Comparison of ENCODE assay signal across 16 cellular contexts in genomic region chr10:79310911-79311573, GRCh38. TPM values are rescaled to one million over a fixed set of nuclear protein-coding genes. Genes with fewer than 3 reads are reported as not detected.
DNase-seq lines count a peak whose midpoint lies in the region; ATAC-seq and TF ChIP-seq lines count a peak whose summit lies in the region.
"Had no signal": no experiment of that assay in that cellular context is flagged by ENCODE, and none has a peak within 500 bp of the region (broad histone marks: within the 10 kb centered on the region; RNA-seq: fewer than 3 reads in every experiment).

No MANE protein-coding gene starts in this region.

- H3K9me3 ChIP-seq in endodermal cell (ENCODE audit: control insufficient read depth, low read length), result no peaks in the 10 kb centered on the region
- no peaks in the 10 kb centered on the region for H3K9me3 ChIP-seq in lower lobe of right lung
- H3K9me3 ChIP-seq: body of pancreas, MG63 had no signal

- H3K4me3 ChIP-seq in endodermal cell (ENCODE audit: low read length) (no peak overlapping the region), lower lobe of right lung (no peak overlapping the region)
- H3K4me3 ChIP-seq: body of pancreas, MG63 had no signal

- no peaks in the 10 kb centered on the region for H3K4me1 ChIP-seq in endodermal cell (ENCODE audit: control insufficient read depth, insufficient read depth, low read length)
- H3K4me1 ChIP-seq in lower lobe of right lung, result no peaks in the 10 kb centered on the region
- H3K4me1 ChIP-seq: body of pancreas had no signal

- H3K9ac ChIP-seq in endodermal cell (ENCODE audit: extremely low read depth, low read length, poor library complexity, severe bottlenecking), result no peak overlapping the region

- H3K4me3 Mint-ChIP-seq in activated T-cell treated with anti-CD3 and anti-CD28 coated beads, Interleukin-2, amount 50 U/mL, for 24 hours, result no peak overlapping the region
- no peak overlapping the region for H3K4me3 Mint-ChIP-seq in activated T-cell treated with anti-CD3 and anti-CD28 coated beads, Interleukin-2, amount 50 U/mL, for 4 hours
- no peak overlapping the region for H3K4me3 Mint-ChIP-seq in endodermal cell
- H3K4me3 Mint-ChIP-seq: activated CD4-positive, alpha-beta memory T cell treated with anti-CD3 and anti-CD28 coated beads for 36 hours had no signal

- no peaks in the 10 kb centered on the region for H3K9me3 Mint-ChIP-seq in activated T-cell treated with anti-CD3 and anti-CD28 coated beads, Interleukin-2, amount 50 U/mL, for 24 hours
- H3K9me3 Mint-ChIP-seq in activated T-cell treated with anti-CD3 and anti-CD28 coated beads, Interleukin-2, amount 50 U/mL, for 4 hours, result no peaks in the 10 kb centered on the region
- no peaks in the 10 kb centered on the region for H3K9me3 Mint-ChIP-seq in endodermal cell
- H3K9me3 Mint-ChIP-seq: activated CD4-positive, alpha-beta memory T cell treated with anti-CD3 and anti-CD28 coated beads for 36 hours had no signal

- WGBS in endodermal cell (ENCODE audit: insufficient coverage in 1 of 2, insufficient read length in 1 of 2), 2 experiments, result 91 to 96% methylated on average over 10 to 26 of the region's 26 CpGs

- H3K4me1 Mint-ChIP-seq in activated T-cell treated with anti-CD3 and anti-CD28 coated beads, Interleukin-2, amount 50 U/mL, for 24 hours (ENCODE audit: low read depth), result peaks cover 6% of the 10 kb centered on the region
- peaks cover 8% of the 10 kb centered on the region for H3K4me1 Mint-ChIP-seq in activated T-cell treated with anti-CD3 and anti-CD28 coated beads, Interleukin-2, amount 50 U/mL, for 4 hours (ENCODE audit: low read depth)
- H3K4me1 Mint-ChIP-seq in endodermal cell, result no peaks in the 10 kb centered on the region

- H3K27ac Mint-ChIP-seq in activated T-cell treated with anti-CD3 and anti-CD28 coated beads, Interleukin-2, amount 50 U/mL, for 24 hours, result peak overlapping the region; percentile 18
- H3K27ac Mint-ChIP-seq in endodermal cell, result peak overlapping the region; percentile 65
- H3K27ac Mint-ChIP-seq: activated CD4-positive, alpha-beta memory T cell treated with anti-CD3 and anti-CD28 coated beads for 36 hours had no signal

- TF ChIP-seq CTCF in endodermal cell (conservative IDR thresholded peaks at IDR 0.05) (no peak), lower lobe of right lung (IDR thresholded peaks at IDR 0.05) (no peak)

- ATAC-seq in activated T-cell treated with anti-CD3 and anti-CD28 coated beads, Interleukin-2, amount 50 U/mL, for 4 hours, result no peak
- no peak for ATAC-seq in lower lobe of right lung
- no peak for ATAC-seq in activated CD4-positive, CD25-positive, alpha-beta regulatory T cell treated with anti-CD3 and anti-CD28 coated beads, Interleukin-2, amount 50 U/mL, for 24 hours
- ATAC-seq: body of pancreas had no signal

- peaks cover 49% of the 10 kb centered on the region for H3K36me3 Mint-ChIP-seq in activated T-cell treated with anti-CD3 and anti-CD28 coated beads, Interleukin-2, amount 50 U/mL, for 24 hours (ENCODE audit: low read depth)
- peaks cover 31% of the 10 kb centered on the region for H3K36me3 Mint-ChIP-seq in activated T-cell treated with anti-CD3 and anti-CD28 coated beads, Interleukin-2, amount 50 U/mL, for 4 hours (ENCODE audit: insufficient read depth)
- H3K36me3 Mint-ChIP-seq in endodermal cell (ENCODE audit: low read depth), result peaks cover 39% of the 10 kb centered on the region

- peaks cover 24% of the 10 kb centered on the region for H3K36me3 ChIP-seq in endodermal cell (ENCODE audit: control insufficient read depth, insufficient read depth, low read length)
- peaks cover 94% of the 10 kb centered on the region for H3K36me3 ChIP-seq in lower lobe of right lung

- H3K27me3 Mint-ChIP-seq in activated T-cell treated with anti-CD3 and anti-CD28 coated beads, Interleukin-2, amount 50 U/mL, for 24 hours, result no peaks in the 10 kb centered on the region
- no peaks in the 10 kb centered on the region for H3K27me3 Mint-ChIP-seq in activated T-cell treated with anti-CD3 and anti-CD28 coated beads, Interleukin-2, amount 50 U/mL, for 4 hours (ENCODE audit: low read depth)
- H3K27me3 Mint-ChIP-seq in endodermal cell (ENCODE audit: insufficient read depth), result no peaks in the 10 kb centered on the region
- H3K27me3 Mint-ChIP-seq: activated CD4-positive, alpha-beta memory T cell treated with anti-CD3 and anti-CD28 coated beads for 36 hours had no signal

- H3K27ac ChIP-seq in endodermal cell (ENCODE audit: low read depth, low read length) (no peak overlapping the region), lower lobe of right lung (no peak overlapping the region), substantia nigra (ENCODE audit: low read depth, low read length, poor library complexity, severe bottlenecking) (peak overlapping the region; percentile 89)
- H3K27ac ChIP-seq: body of pancreas had no signal

- DNase-seq in activated T-cell treated with anti-CD3 and anti-CD28 coated beads, Interleukin-2, amount 50 U/mL, for 24 hours, result no peak
- DNase-seq in activated T-cell treated with anti-CD3 and anti-CD28 coated beads, Interleukin-2, amount 50 U/mL, for 4 hours, result no peak
- DNase-seq in endodermal cell (no peak), lower lobe of right lung (peak; percentile 33), substantia nigra (lab: John Stamatoyannopoulos, UW) (peak in 9 of 49 donors; percentile 30 to 67 (median 45)), CD1c-positive myeloid dendritic cell (ENCODE audit: extremely low spot score) (no peak), NOMO-1 (lab: John Stamatoyannopoulos, UW; ENCODE audit: unreplicated experiment in 2 of 2) (no peak)
- DNase-seq: activated CD4-positive, alpha-beta memory T cell treated with anti-CD3 and anti-CD28 coated beads for 36 hours; activated gamma-delta T cell; body of pancreas; MG63; NCI-H2081; retina; stimulated activated naive CD4-positive, alpha-beta T cell; T1000 had no signal

- H3K27me3 ChIP-seq in endodermal cell (ENCODE audit: control insufficient read depth, insufficient read depth, low read length, poor library complexity, severe bottlenecking) (no peaks in the 10 kb centered on the region), lower lobe of right lung (ENCODE audit: low read depth) (no peaks in the 10 kb centered on the region)
- H3K27me3 ChIP-seq: body of pancreas, MG63 had no signal

- intact Hi-C loops in lower lobe of right lung (cut with DNase I), result no loop called here

RNA-seq across cellular contexts. Expression of gene PPIF, which starts 36.2 kb away (rescaled TPM):
- total RNA-seq in activated T-cell treated with anti-CD3 and anti-CD28 coated beads, Interleukin-2, amount 50 U/mL, for 4 hours, result 100 to 1,000 TPM; 199 to 232 (median 203) TPM
- 10 to 100 TPM; 50.4 to 51.0 TPM for total RNA-seq in endodermal cell
- 54.6 TPM for polyA plus RNA-seq in endodermal cell (2013, experiment 1 of 2)
- polyA plus RNA-seq in endodermal cell (2013, experiment 2 of 2), result 46.4 TPM
- 28.5 TPM for total RNA-seq in lower lobe of right lung
